Comparison of ENCODE assay signal across 1 cellular context in genomic region chr7:135124631-135125030, GRCh38. TPM values are rescaled to one million over a fixed set of nuclear protein-coding genes. Genes with fewer than 3 reads are reported as not detected.
"Had no signal": no experiment of that assay in that cellular context is flagged by ENCODE, and none has a peak within 500 bp of the region (broad histone marks: within the 10 kb centered on the region; RNA-seq: fewer than 3 reads in every experiment).

No MANE protein-coding gene starts in this region.

RNA-seq across cellular contexts. Expression of gene TMEM140, which starts 23.2 kb away (rescaled TPM):
- total RNA-seq: PC-3 had no signal
